8 cellular contexts compared by ENCODE assay signal in the genomic region with DNA sequence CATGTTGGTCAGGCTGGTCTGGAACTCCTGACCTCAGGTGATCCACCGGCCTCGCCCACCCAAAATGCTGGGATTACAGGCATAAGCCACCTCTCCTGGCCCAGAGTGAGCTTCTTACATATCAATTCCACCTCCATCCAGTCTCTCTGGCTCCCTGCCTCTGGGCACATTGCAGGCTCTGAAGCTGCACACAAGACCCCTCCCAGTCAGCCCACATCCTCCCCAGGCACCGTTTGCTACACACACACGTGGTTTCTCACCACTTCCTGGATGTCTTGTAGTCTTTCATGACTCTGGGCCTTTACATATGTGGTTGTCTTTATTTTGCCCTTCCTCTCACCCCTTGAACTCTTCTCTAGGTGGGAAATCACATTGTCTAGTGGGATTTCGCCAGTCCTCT.
A peak's percentile ranks its signal among the peaks of the same experiment; 100 is the strongest.
DNase-seq lines count a peak whose midpoint lies in the region; ATAC-seq, FAIRE-seq and TF ChIP-seq lines count a peak whose summit lies in the region.

No MANE protein-coding gene starts in this region.

- no peak for TF ChIP-seq CTCF in D721Med (IDR thresholded peaks at IDR 0.05; ENCODE audit: insufficient read depth, missing control alignments)

- H3K27ac Mint-ChIP-seq in stimulated activated naive B cell treated with anti-CD40 and anti-IgM and Interleukin-4, amounts not matched to agents 10 μg/mL and 1 μg/mL and 100 μg/mL, for 72 hours, result peak overlapping the region; percentile 72

- H3K4me3 Mint-ChIP-seq in stimulated activated naive B cell treated with anti-CD40 and anti-IgM and Interleukin-4, amounts not matched to agents 10 μg/mL and 1 μg/mL and 100 μg/mL, for 72 hours, result peak overlapping the region in 1 of 2 donors; percentile 4

- ATAC-seq in GM18499 (IDR thresholded peaks at IDR 0.05; ENCODE audit: insufficient read depth, unreplicated experiment) (peak; percentile 95), HG02642 (IDR thresholded peaks at IDR 0.05; ENCODE audit: poor library complexity, unreplicated experiment) (peak; percentile 90), left colon (peak; percentile 61)
- peak; percentile 86 to 94 for ATAC-seq in stimulated activated naive B cell treated with anti-CD40 and anti-IgM and Interleukin-4, amounts not matched to agents 10 μg/mL and 1 μg/mL and 100 μg/mL, for 72 hours (replicated peaks)

- H3K9me3 Mint-ChIP-seq in stimulated activated naive B cell treated with anti-CD40 and anti-IgM and Interleukin-4, amounts not matched to agents 10 μg/mL and 1 μg/mL and 100 μg/mL, for 72 hours, result peaks cover 2 to 4% of the 10 kb centered on the region in 2 donors

- H3K4me1 Mint-ChIP-seq in stimulated activated naive B cell treated with anti-CD40 and anti-IgM and Interleukin-4, amounts not matched to agents 10 μg/mL and 1 μg/mL and 100 μg/mL, for 72 hours, result peaks cover 35 to 52% of the 10 kb centered on the region in 2 donors

- intact Hi-C loops in left colon (cut with DNase I, micrococcal nuclease), result no loop called here

- H3K27me3 Mint-ChIP-seq in stimulated activated naive B cell treated with anti-CD40 and anti-IgM and Interleukin-4, amounts not matched to agents 10 μg/mL and 1 μg/mL and 100 μg/mL, for 72 hours, result no peaks in the 10 kb centered on the region

- no peak for FAIRE-seq in D721Med (lab: Jason Lieb, UNC)

- DNase-seq in NOMO-1 treated with DMSO at 0.1 percent for 48 hours (lab: John Stamatoyannopoulos, UW; ENCODE audit: unreplicated experiment) (peak; percentile 90), left colon (peak; percentile 55), D721Med (ENCODE audit: insufficient read length, low spot score) (no peak), NCI-H2081 treated with DMSO at 0.1 percent for 48 hours (lab: John Stamatoyannopoulos, UW) (no peak)
- peak; percentile 71 for DNase-seq in activated T-cell treated with anti-CD3 and anti-CD28 coated beads, Interleukin-2, amount 50 U/mL, for 1 hour
- DNase-seq in stimulated activated naive B cell treated with anti-CD40 and anti-IgM and Interleukin-4, amounts not matched to agents 10 μg/mL and 1 μg/mL and 100 μg/mL, for 72 hours, result peak; percentile 23

- H3K36me3 Mint-ChIP-seq in stimulated activated naive B cell treated with anti-CD40 and anti-IgM and Interleukin-4, amounts not matched to agents 10 μg/mL and 1 μg/mL and 100 μg/mL, for 72 hours, result peaks cover 0 to 4% of the 10 kb centered on the region in 2 donors

Comparison
In these comparisons a context has a peak if more than half of its experiments do, and no peak if none do; other contexts are left out.
1. DNase-seq: peak in NOMO-1 treated with DMSO at 0.1 percent for 48 hours (single experiment), activated T-cell treated with anti-CD3 and anti-CD28 coated beads, Interleukin-2, amount 50 U/mL, for 1 hour (single experiment), left colon (2 of 2) and stimulated activated naive B cell treated with anti-CD40 and anti-IgM and Interleukin-4, amounts not matched to agents 10 μg/mL and 1 μg/mL and 100 μg/mL, for 72 hours (single experiment); none in D721Med (single experiment) and NCI-H2081 treated with DMSO at 0.1 percent for 48 hours (single experiment).
2. Peak in every context shown above with its lines, with median percentiles within 50 percentile points of each other: ATAC-seq.